ENCODE assay signal across 8 cellular contexts in genomic region chr3:56799251-56799882, GRCh38. TPM values are rescaled to one million over a fixed set of nuclear protein-coding genes. Genes with fewer than 3 reads are reported as not detected.
DNase-seq lines count a peak whose midpoint lies in the region; ATAC-seq and TF ChIP-seq lines count a peak whose summit lies in the region.

No MANE protein-coding gene starts in this region.

- H3K4me1 Mint-ChIP-seq in activated CD8-positive, alpha-beta memory T cell treated with anti-CD3 and anti-CD28 coated beads, Interleukin-2, amount 10 ng/mL, durations not matched to agents 7 days and 5 days: peaks cover 56% of the 10 kb centered on the region
- peaks cover 4% of the 10 kb centered on the region for H3K4me1 Mint-ChIP-seq in neural progenitor cell

- no peaks in the 10 kb centered on the region for H3K36me3 ChIP-seq in neural progenitor cell

- no peaks in the 10 kb centered on the region for H3F3A ChIP-seq in neural progenitor cell (ENCODE audit: low read depth)

- H3K27ac ChIP-seq in neural progenitor cell: no peak overlapping the region

- H3K4me1 ChIP-seq in neural progenitor cell: no peaks in the 10 kb centered on the region

- peak overlapping the region; percentile 88 for H3K27ac Mint-ChIP-seq in activated CD8-positive, alpha-beta memory T cell treated with anti-CD3 and anti-CD28 coated beads, Interleukin-2, amount 10 ng/mL, durations not matched to agents 7 days and 5 days
- H3K27ac Mint-ChIP-seq in neural progenitor cell: no peak overlapping the region

- no peaks in the 10 kb centered on the region for H3K9me3 ChIP-seq in neural progenitor cell (ENCODE audit: low read depth)

- no peaks in the 10 kb centered on the region for H4K20me1 ChIP-seq in neural progenitor cell (ENCODE audit: low read depth)

- peak overlapping the region; percentile 84 for H3K4me3 ChIP-seq in fibroblast of pulmonary artery (replicated peaks; ENCODE audit: low read depth, low read length)
- no peak overlapping the region for H3K4me3 ChIP-seq in neural progenitor cell

- H3K27me3 Mint-ChIP-seq in activated CD8-positive, alpha-beta memory T cell treated with anti-CD3 and anti-CD28 coated beads, Interleukin-2, amount 10 ng/mL, durations not matched to agents 7 days and 5 days: no peaks in the 10 kb centered on the region
- peaks cover 11% of the 10 kb centered on the region for H3K27me3 Mint-ChIP-seq in neural progenitor cell (ENCODE audit: insufficient read depth, low read depth)

- ATAC-seq in activated CD8-positive, alpha-beta memory T cell treated with anti-CD3 and anti-CD28 coated beads, Interleukin-2, amount 10 ng/mL, durations not matched to agents 7 days and 5 days: no peak
- no peak for ATAC-seq in GM21619 (IDR thresholded peaks at IDR 0.05; ENCODE audit: unreplicated experiment)
- no peak for ATAC-seq in GM18502 (IDR thresholded peaks at IDR 0.05; ENCODE audit: poor library complexity, unreplicated experiment)

- in situ Hi-C loops in ACHN (cut with HindIII; ENCODE audit: low pct_ligation_motif_present, low pct_unique_long_range_greater_than_20kb, low sequenced_read_pairs): no loop called here

- H3K36me3 Mint-ChIP-seq in activated CD8-positive, alpha-beta memory T cell treated with anti-CD3 and anti-CD28 coated beads, Interleukin-2, amount 10 ng/mL, durations not matched to agents 7 days and 5 days: peaks cover 51% of the 10 kb centered on the region
- no peaks in the 10 kb centered on the region for H3K36me3 Mint-ChIP-seq in neural progenitor cell

- peak; percentile 65 for DNase-seq in ACHN
- DNase-seq in NCI-H2227 treated with DMSO at 0.1 percent for 48 hours (lab: John Stamatoyannopoulos, UW): peak; percentile 59
- DNase-seq in activated CD8-positive, alpha-beta memory T cell treated with anti-CD3 and anti-CD28 coated beads, Interleukin-2, amount 10 ng/mL, durations not matched to agents 7 days and 5 days: no peak
- DNase-seq in fibroblast of pulmonary artery (ENCODE audit: low read depth): peak; percentile 83
- DNase-seq in neural progenitor cell (ENCODE audit: low spot score): peak; percentile 50

- TF ChIP-seq CTCF in GM12874 (IDR thresholded peaks at IDR 0.05; ENCODE audit: insufficient read depth, low read depth, low read length) (peak; percentile 33; the same call in 1 of the 2 replicates), fibroblast of pulmonary artery (IDR thresholded peaks at IDR 0.05; ENCODE audit: low read length, missing control alignments) (peak; percentile 53), neural progenitor cell (IDR thresholded peaks at IDR 0.05) (peak; percentile 73)

- CTCF ChIA-PET in activated CD8-positive, alpha-beta memory T cell treated with anti-CD3 and anti-CD28 coated beads, Interleukin-2, amount 10 ng/mL, durations not matched to agents 7 days and 5 days (lab: Charles Lee): interaction anchor here (1.0 to 10.3 kb wide), 37 partner anchors 9 to 242 kb away, joined by 3 to 203 read pairs (median 7); partner anchors contain the start of genes CCDC66 and TASOR

- H3K4me3 Mint-ChIP-seq in activated CD8-positive, alpha-beta memory T cell treated with anti-CD3 and anti-CD28 coated beads, Interleukin-2, amount 10 ng/mL, durations not matched to agents 7 days and 5 days: peak overlapping the region; percentile 96
- no peak overlapping the region for H3K4me3 Mint-ChIP-seq in neural progenitor cell

- no peaks in the 10 kb centered on the region for H3K79me2 ChIP-seq in neural progenitor cell (ENCODE audit: low read depth)

- H3K27me3 ChIP-seq in neural progenitor cell: peaks cover 21% of the 10 kb centered on the region

- H3K9ac ChIP-seq in neural progenitor cell: no peak overlapping the region

- no peak overlapping the region for H3K4me2 ChIP-seq in neural progenitor cell

- no peak overlapping the region for H2AFZ ChIP-seq in neural progenitor cell (replicated peaks)

- no peaks in the 10 kb centered on the region for H3K9me3 Mint-ChIP-seq in activated CD8-positive, alpha-beta memory T cell treated with anti-CD3 and anti-CD28 coated beads, Interleukin-2, amount 10 ng/mL, durations not matched to agents 7 days and 5 days (ENCODE audit: low read depth)
- H3K9me3 Mint-ChIP-seq in neural progenitor cell: no peaks in the 10 kb centered on the region

RNA-seq across cellular contexts. Expression of gene ARHGEF3, which starts 2.4 kb away (rescaled TPM):
- 10 to 100 TPM; 94.0 to 96.4 TPM for total RNA-seq in activated CD8-positive, alpha-beta memory T cell treated with anti-CD3 and anti-CD28 coated beads, Interleukin-2, amount 10 ng/mL, durations not matched to agents 7 days and 5 days
- 0.52 and 2.9 TPM in 2 replicates for total RNA-seq in neural progenitor cell (ENCODE audit: low replicate concordance)

Comparison
In these comparisons a context has a peak if more than half of its experiments do, and no peak if none do; other contexts are left out.
1. RNA of gene ARHGEF3, which starts 2.4 kb away (total RNA-seq): 94.0 to 96.4 TPM in activated CD8-positive, alpha-beta memory T cell treated with anti-CD3 and anti-CD28 coated beads, Interleukin-2, amount 10 ng/mL, durations not matched to agents 7 days and 5 days; 0.52 to 2.9 TPM in neural progenitor cell; every median in the first group is over 10 times any median in the second.
2. Peak in every context shown above with its lines, with median percentiles within 50 percentile points of each other: CTCF ChIP-seq.